In genomic region chr18:6113650-6114049, GRCh38 we compare ENCODE assay signal across 27 cellular contexts.
"Had no signal": no experiment of that assay in that cellular context is flagged by ENCODE, and none has a peak within 500 bp of the region (broad histone marks: within the 10 kb centered on the region; RNA-seq: fewer than 3 reads in every experiment).

No MANE protein-coding gene starts in this region.

- H3K4me3 ChIP-seq: colonic mucosa, coronary artery, dorsolateral prefrontal cortex, esophagus muscularis mucosa, esophagus squamous epithelium, gastrocnemius medialis, gastroesophageal sphincter, heart left ventricle had no signal

- FAIRE-seq: colon, endometrium, endothelial cell of umbilical vein, frontal cortex had no signal

- H3K9me3 ChIP-seq: colonic mucosa, esophagus muscularis mucosa, esophagus squamous epithelium, gastrocnemius medialis, gastroesophageal sphincter, heart left ventricle had no signal

- H3K27me3 ChIP-seq: colonic mucosa, dorsolateral prefrontal cortex, esophagus muscularis mucosa, esophagus squamous epithelium, foreskin keratinocyte, gastrocnemius medialis, gastroesophageal sphincter, heart left ventricle had no signal

- H3K36me3 ChIP-seq: colonic mucosa, esophagus muscularis mucosa, esophagus squamous epithelium, gastrocnemius medialis, gastroesophageal sphincter, heart left ventricle had no signal

- DNase-seq: colonic mucosa; cortex of kidney; dermis blood vessel endothelial cell; dorsolateral prefrontal cortex; effector CD4-positive, alpha-beta T cell; effector CD8-positive, alpha-beta T cell; effector memory CD4-positive, alpha-beta T cell; effector memory CD8-positive, alpha-beta T cell; endodermal cell; erythroblast; esophagus squamous epithelium; foreskin fibroblast; foreskin keratinocyte; foreskin melanocyte; gastrocnemius medialis; glutamatergic neuron; head of caudate nucleus; heart left ventricle had no signal

- ATAC-seq: effector memory CD8-positive, alpha-beta T cell; esophagus mucosa; foreskin keratinocyte; gastrocnemius medialis; gastroesophageal sphincter; heart left ventricle had no signal

- H3K27ac ChIP-seq: colonic mucosa, coronary artery, dorsolateral prefrontal cortex, epithelial cell of prostate, esophagus muscularis mucosa, esophagus squamous epithelium, foreskin keratinocyte, gastrocnemius medialis, gastroesophageal sphincter, heart left ventricle had no signal

- H3K4me1 ChIP-seq: colonic mucosa, esophagus muscularis mucosa, esophagus squamous epithelium, foreskin keratinocyte, gastrocnemius medialis, gastroesophageal sphincter, heart left ventricle had no signal
